In the genomic region with DNA sequence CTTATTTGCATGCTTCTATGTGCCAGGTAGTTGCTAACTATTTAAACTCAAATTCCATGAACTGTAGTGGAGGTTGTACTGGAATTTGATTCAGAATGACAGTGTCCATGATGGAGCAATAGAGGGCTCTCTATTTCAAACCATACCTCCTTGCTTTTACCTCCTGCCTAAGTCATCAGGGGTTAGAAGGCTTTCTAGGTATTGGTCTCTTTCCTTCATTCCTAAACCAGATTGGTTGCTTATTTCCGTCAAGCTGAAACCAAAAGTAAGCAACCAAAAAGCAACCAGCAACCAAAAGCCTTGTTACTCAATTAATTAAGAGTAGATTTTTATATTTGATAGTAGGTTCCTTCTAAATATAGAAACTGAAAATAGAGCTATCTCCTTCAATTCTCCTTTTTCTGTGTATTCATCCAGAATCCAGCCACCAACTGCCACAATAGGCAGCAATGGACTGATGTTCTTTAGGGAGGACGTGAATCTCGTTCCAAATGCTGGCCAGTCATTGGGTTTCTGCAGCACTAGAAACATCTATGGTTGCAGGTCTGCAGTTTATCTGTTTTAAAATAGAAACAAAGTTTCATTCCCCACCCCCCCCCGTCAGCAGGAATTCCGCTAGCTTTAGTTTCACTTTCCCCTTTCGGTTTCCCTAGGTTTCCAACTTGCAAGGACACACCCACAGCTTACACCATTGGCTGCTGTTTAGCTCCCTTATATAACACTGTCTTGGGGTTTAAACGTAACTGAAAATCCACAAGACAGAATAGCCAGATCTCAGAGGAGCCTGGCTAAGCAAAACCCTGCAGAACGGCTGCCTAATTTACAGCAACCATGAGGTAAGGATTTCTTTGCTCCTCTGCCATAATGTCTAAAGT, we compare ENCODE assay signal across 8 cellular contexts. TPM values are rescaled to one million over a fixed set of nuclear protein-coding genes. Genes with fewer than 3 reads are reported as not detected.
DNase-seq lines count a peak whose midpoint lies in the region; ATAC-seq and FAIRE-seq lines count a peak whose summit lies in the region.

A gene with protein sequence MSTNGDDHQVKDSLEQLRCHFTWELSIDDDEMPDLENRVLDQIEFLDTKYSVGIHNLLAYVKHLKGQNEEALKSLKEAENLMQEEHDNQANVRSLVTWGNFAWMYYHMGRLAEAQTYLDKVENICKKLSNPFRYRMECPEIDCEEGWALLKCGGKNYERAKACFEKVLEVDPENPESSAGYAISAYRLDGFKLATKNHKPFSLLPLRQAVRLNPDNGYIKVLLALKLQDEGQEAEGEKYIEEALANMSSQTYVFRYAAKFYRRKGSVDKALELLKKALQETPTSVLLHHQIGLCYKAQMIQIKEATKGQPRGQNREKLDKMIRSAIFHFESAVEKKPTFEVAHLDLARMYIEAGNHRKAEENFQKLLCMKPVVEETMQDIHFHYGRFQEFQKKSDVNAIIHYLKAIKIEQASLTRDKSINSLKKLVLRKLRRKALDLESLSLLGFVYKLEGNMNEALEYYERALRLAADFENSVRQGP (plus strand): TSS at position 742 of the 875 bp plus-strand sequence. CDS start 90 bp downstream, at position 832.

- peak; percentile 5 for FAIRE-seq in small intestine (lab: Jason Lieb, UNC)

- ATAC-seq in GM21515 (IDR thresholded peaks at IDR 0.05; ENCODE audit: unreplicated experiment), result peak; percentile 82

- H3K4me1 ChIP-seq in small intestine (ENCODE audit: control insufficient read depth in 2 of 2, insufficient read depth in 1 of 2, low read depth in 1 of 2, low read length in 1 of 2), result no peaks in the 10 kb centered on the region

- peak within 1 kb of the TSS; percentile 58 to 96 for H3K27ac ChIP-seq in small intestine (ENCODE audit: low read depth in 1 of 2, low read length in 1 of 2)

- H3K27me3 ChIP-seq in small intestine (ENCODE audit: control insufficient read depth in 2 of 2, insufficient read depth in 2 of 2, low read length in 2 of 2), result no peaks in the 10 kb centered on the region

- no peaks in the 10 kb centered on the region for H3K9me3 Mint-ChIP-seq in T-helper 2 cell treated with Interferon-gamma antibody and Interleukin-4, amounts not matched to agents 5 μg/mL and 100 μg/mL, for 36 hours

- H3K36me3 Mint-ChIP-seq in T-helper 2 cell treated with Interferon-gamma antibody and Interleukin-4, amounts not matched to agents 5 μg/mL and 100 μg/mL, for 36 hours (ENCODE audit: low read depth), result no peaks in the 10 kb centered on the region

- H3K4me3 ChIP-seq in small intestine (ENCODE audit: low read depth in 1 of 2, low read length in 2 of 2), result peak within 1 kb of the TSS; percentile 20 to 55

- DNase-seq in NCI-H82 (lab: John Stamatoyannopoulos, UW) (peak; percentile 8), NCI-H82 treated with DMSO at 0.1 percent for 48 hours (lab: John Stamatoyannopoulos, UW; ENCODE audit: unreplicated experiment) (no peak), HuH-7.5 (ENCODE audit: low spot score) (peak; percentile 34), cerebellar nuclear complex (lab: John Stamatoyannopoulos, UW) (peak; percentile 31 to 72), iris pigment epithelial cell (ENCODE audit: low read depth) (peak; percentile 93), small intestine (peak; percentile 90)
- DNase-seq in T-helper 2 cell treated with Interferon-gamma antibody and Interleukin-4, amounts not matched to agents 5 μg/mL and 100 μg/mL, for 36 hours (ENCODE audit: low spot score), result peak; percentile 53

- H3K4me1 Mint-ChIP-seq in T-helper 2 cell treated with Interferon-gamma antibody and Interleukin-4, amounts not matched to agents 5 μg/mL and 100 μg/mL, for 36 hours (ENCODE audit: low read depth), result peaks cover 9% of the 10 kb centered on the region

- H3K9me3 ChIP-seq in small intestine (ENCODE audit: control insufficient read depth, low read depth), result no peaks in the 10 kb centered on the region

- H3K27ac Mint-ChIP-seq in T-helper 2 cell treated with Interferon-gamma antibody and Interleukin-4, amounts not matched to agents 5 μg/mL and 100 μg/mL, for 36 hours, result peak within 1 kb of the TSS; percentile 88

- no peaks in the 10 kb centered on the region for H3K36me3 ChIP-seq in small intestine (ENCODE audit: control insufficient read depth in 2 of 2, insufficient read depth in 2 of 2, low read length in 2 of 2)

- H3K4me3 Mint-ChIP-seq in T-helper 2 cell treated with Interferon-gamma antibody and Interleukin-4, amounts not matched to agents 5 μg/mL and 100 μg/mL, for 36 hours, result peak within 1 kb of the TSS; percentile 88

- 1 to 3% (median 1%) methylated on average over 8 of the region's 8 CpGs for WGBS in small intestine, 3 donors

- peaks cover 5% of the 10 kb centered on the region for H3K27me3 Mint-ChIP-seq in T-helper 2 cell treated with Interferon-gamma antibody and Interleukin-4, amounts not matched to agents 5 μg/mL and 100 μg/mL, for 36 hours (ENCODE audit: low read depth)

RNA-seq across cellular contexts. Expression of the gene that starts here (rescaled TPM):
- polyA plus RNA-seq in small intestine, result 1 to 10 TPM; 1.4 to 7.5 (median 2.0) TPM
